28 cellular contexts compared by ENCODE assay signal in genomic region chr6:134851548-134851947, GRCh38.
"Had no signal": no experiment of that assay in that cellular context is flagged by ENCODE, and none has a peak within 500 bp of the region (broad histone marks: within the 10 kb centered on the region; RNA-seq: fewer than 3 reads in every experiment).

No MANE protein-coding gene starts in this region.

- H3K9me3 Mint-ChIP-seq: naive thymus-derived CD8-positive, alpha-beta T cell; nephron; neural progenitor cell; stimulated activated naive B cell treated with anti-CD40 and anti-IgM and Interleukin-4, amounts not matched to agents 10 μg/mL and 1 μg/mL and 100 μg/mL, for 72 hours had no signal

- H3K4me1 Mint-ChIP-seq: naive thymus-derived CD8-positive, alpha-beta T cell; stimulated activated naive B cell treated with anti-CD40 and anti-IgM and Interleukin-4, amounts not matched to agents 10 μg/mL and 1 μg/mL and 100 μg/mL, for 72 hours had no signal

- DNase-seq: heart right ventricle; hippocampal formation; kidney glomerular epithelial cell; left colon; left ventricle myocardium superior; lower lobe of right lung; mammary epithelial cell; mesenchymal stem cell; naive thymus-derived CD8-positive, alpha-beta T cell; stimulated activated CD4-positive, alpha-beta T cell treated with anti-CD3 and anti-CD28 coated beads, Interleukin-12 subunit alpha, Interleukin-12 subunit beta, amount 100 ng/mL, for 4 hours; stimulated activated CD4-positive, alpha-beta T cell treated with anti-CD3 and anti-CD28 coated beads, Interleukin-15, amount 100 ng/mL, for 24 hours; stimulated activated CD4-positive, alpha-beta T cell treated with anti-CD3 and anti-CD28 coated beads, Interleukin-2, amount 100 ng/mL, for 24 hours; stimulated activated CD4-positive, alpha-beta T cell treated with anti-CD3 and anti-CD28 coated beads, Interleukin-4, amount 100 ng/mL, for 1 hour; stimulated activated naive B cell treated with anti-CD40 and anti-IgM and Interleukin-4, amounts not matched to agents 10 μg/mL and 1 μg/mL and 100 μg/mL, for 72 hours; stimulated activated naive CD8-positive, alpha-beta T cell treated with anti-CD3 and anti-CD28 coated beads, Interleukin-15, Interleukin-2, amounts not matched to agents 100 U/mL and 50 U/mL, for 24 hours; stomach; testis; thyroid gland; transverse colon; upper lobe of left lung had no signal

- H3K36me3 ChIP-seq: heart right ventricle, lower lobe of right lung, neural progenitor cell, ovary, right atrium auricular region, stomach, thyroid gland, transverse colon, upper lobe of left lung had no signal

- H3K36me3 Mint-ChIP-seq: naive thymus-derived CD8-positive, alpha-beta T cell; neural progenitor cell; stimulated activated naive B cell treated with anti-CD40 and anti-IgM and Interleukin-4, amounts not matched to agents 10 μg/mL and 1 μg/mL and 100 μg/mL, for 72 hours had no signal

- H3K9ac ChIP-seq: neural progenitor cell had no signal

- ATAC-seq: heart right ventricle; left colon; left ventricle myocardium superior; lower lobe of right lung; naive thymus-derived CD8-positive, alpha-beta T cell; sciatic nerve; stimulated activated naive B cell treated with anti-CD40 and anti-IgM and Interleukin-4, amounts not matched to agents 10 μg/mL and 1 μg/mL and 100 μg/mL, for 72 hours; stimulated activated naive CD8-positive, alpha-beta T cell treated with anti-CD3 and anti-CD28 coated beads, Interleukin-15, Interleukin-2, amounts not matched to agents 100 U/mL and 50 U/mL, for 24 hours had no signal

- H3K4me3 Mint-ChIP-seq: naive thymus-derived CD8-positive, alpha-beta T cell; nephron; stimulated activated naive B cell treated with anti-CD40 and anti-IgM and Interleukin-4, amounts not matched to agents 10 μg/mL and 1 μg/mL and 100 μg/mL, for 72 hours had no signal

- H3K27me3 ChIP-seq: heart right ventricle, neural progenitor cell, ovary, right atrium auricular region, stomach, testis, thyroid gland, transverse colon, upper lobe of left lung had no signal

- H3K4me1 ChIP-seq: lower lobe of right lung, stomach, thyroid gland, upper lobe of left lung had no signal

- H3K27ac ChIP-seq: heart right ventricle, lower lobe of right lung, neural progenitor cell, right atrium auricular region, skin epidermis, stomach, testis, thyroid gland, upper lobe of left lung had no signal

- H3K4me3 ChIP-seq: heart right ventricle, lower lobe of right lung, neural progenitor cell, ovary, right atrium auricular region, skin epidermis, stomach, testis, thyroid gland, transverse colon, upper lobe of left lung had no signal

- H3K27ac Mint-ChIP-seq: progenitor cell of endocrine pancreas; stimulated activated naive B cell treated with anti-CD40 and anti-IgM and Interleukin-4, amounts not matched to agents 10 μg/mL and 1 μg/mL and 100 μg/mL, for 72 hours had no signal

- H3K9me3 ChIP-seq: heart right ventricle, lower lobe of right lung, ovary, right atrium auricular region, stomach, testis, thyroid gland, transverse colon, upper lobe of left lung had no signal

- H3K4me2 ChIP-seq: neural progenitor cell had no signal

- FAIRE-seq: keratinocyte had no signal

- H3K27me3 Mint-ChIP-seq: progenitor cell of endocrine pancreas had no signal
